In the genomic region with DNA sequence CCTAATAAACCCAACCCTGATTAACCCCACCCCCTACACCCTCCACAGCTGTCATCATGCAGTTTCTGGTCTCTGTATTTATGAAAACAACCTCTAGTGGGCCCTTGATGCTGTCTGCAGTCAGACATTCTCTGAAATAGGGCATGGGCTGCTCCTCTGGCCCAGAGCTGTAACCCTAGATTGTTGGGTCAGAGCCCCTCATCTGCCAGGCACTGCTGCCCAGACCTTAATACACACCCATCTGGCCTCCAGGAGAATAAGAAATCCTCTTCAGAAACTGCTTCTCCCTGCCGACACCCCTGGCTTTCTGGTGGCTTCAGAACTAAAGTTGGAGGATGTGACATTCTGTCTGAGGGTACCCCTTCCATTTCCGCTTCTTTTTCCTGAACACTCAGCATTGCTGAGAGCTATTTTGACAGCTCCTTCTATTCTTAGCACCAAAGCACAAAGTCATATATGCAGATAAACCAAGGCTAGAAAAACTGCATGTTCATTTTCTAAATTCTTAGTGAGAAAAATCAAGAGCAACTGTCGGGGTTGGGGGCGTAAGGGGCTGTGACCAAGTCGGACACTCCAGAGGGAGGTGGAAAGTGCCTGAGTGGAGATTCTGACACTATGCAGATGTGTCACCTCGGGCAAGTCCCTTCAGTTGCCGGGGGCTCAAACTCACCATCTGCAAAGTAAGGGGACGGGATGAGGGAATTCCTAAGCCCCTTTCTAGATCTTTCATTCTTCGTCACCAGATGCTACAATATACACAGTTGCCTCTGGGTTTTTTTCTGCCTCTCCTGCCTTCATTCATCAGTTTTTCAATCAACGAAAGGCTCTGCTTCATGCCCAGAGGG, we compare ENCODE assay signal across 8 cellular contexts. TPM values are rescaled to one million over a fixed set of nuclear protein-coding genes. Genes with fewer than 3 reads are reported as not detected.
A peak's percentile ranks its signal among the peaks of the same experiment; 100 is the strongest.
DNase-seq lines count a peak whose midpoint lies in the region; ATAC-seq and TF ChIP-seq lines count a peak whose summit lies in the region.

No MANE protein-coding gene starts in this region.

- WGBS in mesenchymal stem cell = 87% methylated on average over 10 of the region's 10 CpGs

- H4K91ac ChIP-seq in mesenchymal stem cell (ENCODE audit: low read length) = no peak overlapping the region

- H2AFZ ChIP-seq in mesenchymal stem cell (ENCODE audit: low read depth, low read length) = no peak overlapping the region

- H3K4me1 ChIP-seq in mesenchymal stem cell (ENCODE audit: control insufficient read depth, insufficient read depth, low read depth, low read length) = no peaks in the 10 kb centered on the region

- H3K4ac ChIP-seq in mesenchymal stem cell (ENCODE audit: low read depth in 1 of 2, low read length in 2 of 2) = no peak overlapping the region

- H3K4me1 Mint-ChIP-seq in nephron progenitor cell = peaks cover 7% of the 10 kb centered on the region

- no peak overlapping the region for H4K8ac ChIP-seq in mesenchymal stem cell (ENCODE audit: low read length)

- H2BK15ac ChIP-seq in mesenchymal stem cell (ENCODE audit: low read depth, poor library complexity, severe bottlenecking) = no peak overlapping the region

- no peak overlapping the region for H3K14ac ChIP-seq in mesenchymal stem cell (ENCODE audit: low read length in 2 of 2)

- peaks cover 24% of the 10 kb centered on the region for H3K36me3 Mint-ChIP-seq in nephron progenitor cell (ENCODE audit: low read depth)

- peaks cover 6% of the 10 kb centered on the region for H3K27me3 Mint-ChIP-seq in nephron progenitor cell (ENCODE audit: low read depth, poor library complexity)

- H3K27ac Mint-ChIP-seq in nephron progenitor cell = peak overlapping the region; percentile 4

- peaks cover 2% of the 10 kb centered on the region for H3K79me1 ChIP-seq in mesenchymal stem cell (replicated peaks; ENCODE audit: low read length, poor library complexity, severe bottlenecking)

- no peak overlapping the region for H2BK120ac ChIP-seq in mesenchymal stem cell (ENCODE audit: low read depth, low read length)

- H3K27me3 ChIP-seq in mesenchymal stem cell (ENCODE audit: control insufficient read depth in 1 of 2, insufficient read depth in 1 of 2, low read length in 2 of 2) = no peaks in the 10 kb centered on the region

- peak; percentile 36 for TF ChIP-seq CTCF in GM12873 (IDR thresholded peaks at IDR 0.05; ENCODE audit: insufficient read depth, low read depth, low read length, missing control alignments)
- no peak for TF ChIP-seq CTCF in nephron progenitor cell (IDR thresholded peaks at IDR 0.05)

- H2BK5ac ChIP-seq in mesenchymal stem cell (ENCODE audit: low read depth, low read length, poor library complexity, severe bottlenecking) = no peak overlapping the region

- no peaks in the 10 kb centered on the region for H3K9me3 ChIP-seq in mesenchymal stem cell (ENCODE audit: control insufficient read depth, low read length)

- H3K4me3 ChIP-seq in mesenchymal stem cell (ENCODE audit: insufficient read depth in 1 of 2, low read depth in 1 of 2, low read length in 2 of 2) = no peak overlapping the region

- H3K36me3 ChIP-seq in mesenchymal stem cell (ENCODE audit: control insufficient read depth in 1 of 2, insufficient read depth in 2 of 2, low read depth in 1 of 2, low read length in 2 of 2) = no peaks in the 10 kb centered on the region

- H3K27ac ChIP-seq in mesenchymal stem cell (ENCODE audit: low read length, poor library complexity, severe bottlenecking) = no peak overlapping the region

- peaks cover 3% of the 10 kb centered on the region for H3K9me3 Mint-ChIP-seq in nephron progenitor cell

- H3K4me2 ChIP-seq in mesenchymal stem cell (ENCODE audit: low read length, poor library complexity, severe bottlenecking) = no peak overlapping the region

- no peak overlapping the region for H3K9ac ChIP-seq in mesenchymal stem cell (ENCODE audit: low read length)

- H2AK5ac ChIP-seq in mesenchymal stem cell (ENCODE audit: low read length, severe bottlenecking) = no peak overlapping the region

- no peak overlapping the region for H2BK12ac ChIP-seq in mesenchymal stem cell (ENCODE audit: low read length in 2 of 2)

- DNase-seq in activated CD8-positive, alpha-beta memory T cell treated with anti-CD3 and anti-CD28 coated beads for 24 hours = peak; percentile 77
- no peak for DNase-seq in nephron progenitor cell
- DNase-seq in cortex of kidney (lab: John Stamatoyannopoulos, UW) = no peak
- no peak for DNase-seq in COLO829 (ENCODE audit: low spot score)
- no peak for DNase-seq in mesenchymal stem cell
- DNase-seq in HuH-7 (ENCODE audit: low spot score) = no peak

- no peak overlapping the region for H3K23ac ChIP-seq in mesenchymal stem cell (ENCODE audit: low read length in 2 of 2)

- no peak overlapping the region for H3K18ac ChIP-seq in mesenchymal stem cell (ENCODE audit: low read depth in 1 of 2, low read length in 2 of 2)

- no peak overlapping the region for H3K4me3 Mint-ChIP-seq in nephron progenitor cell

- peak; percentile 40 for ATAC-seq in HG02798 (IDR thresholded peaks at IDR 0.05; ENCODE audit: poor library complexity, unreplicated experiment)

RNA-seq across cellular contexts. Expression of a gene that starts 28.7 kb away (rescaled TPM):
- 99.0 TPM for polyA plus RNA-seq in mesenchymal stem cell (2013, experiment 1 of 2)
- polyA plus RNA-seq in mesenchymal stem cell (2013, experiment 2 of 2) = 108 TPM

RNA-seq across cellular contexts. Expression of a gene that starts 55.5 kb away (rescaled TPM):
- 7.1 TPM for polyA plus RNA-seq in mesenchymal stem cell (2013, experiment 1 of 2)
- polyA plus RNA-seq in mesenchymal stem cell (2013, experiment 2 of 2) = 7.4 TPM

RNA-seq across cellular contexts. Expression of a gene that starts 56.6 kb away (rescaled TPM):
- 10.1 TPM for polyA plus RNA-seq in mesenchymal stem cell (2013, experiment 1 of 2)
- polyA plus RNA-seq in mesenchymal stem cell (2013, experiment 2 of 2) = 10.3 TPM
